Comparison of ENCODE assay signal across 1 cellular context in genomic region chr2:15404511-15404910, GRCh38.
DNase-seq lines count a peak whose midpoint lies in the region.

No MANE protein-coding gene starts in this region.

- peak; percentile 91 for DNase-seq in SK-N-DZ (ENCODE audit: low spot score)
